ENCODE assay signal across 1 cellular context in the genomic region with DNA sequence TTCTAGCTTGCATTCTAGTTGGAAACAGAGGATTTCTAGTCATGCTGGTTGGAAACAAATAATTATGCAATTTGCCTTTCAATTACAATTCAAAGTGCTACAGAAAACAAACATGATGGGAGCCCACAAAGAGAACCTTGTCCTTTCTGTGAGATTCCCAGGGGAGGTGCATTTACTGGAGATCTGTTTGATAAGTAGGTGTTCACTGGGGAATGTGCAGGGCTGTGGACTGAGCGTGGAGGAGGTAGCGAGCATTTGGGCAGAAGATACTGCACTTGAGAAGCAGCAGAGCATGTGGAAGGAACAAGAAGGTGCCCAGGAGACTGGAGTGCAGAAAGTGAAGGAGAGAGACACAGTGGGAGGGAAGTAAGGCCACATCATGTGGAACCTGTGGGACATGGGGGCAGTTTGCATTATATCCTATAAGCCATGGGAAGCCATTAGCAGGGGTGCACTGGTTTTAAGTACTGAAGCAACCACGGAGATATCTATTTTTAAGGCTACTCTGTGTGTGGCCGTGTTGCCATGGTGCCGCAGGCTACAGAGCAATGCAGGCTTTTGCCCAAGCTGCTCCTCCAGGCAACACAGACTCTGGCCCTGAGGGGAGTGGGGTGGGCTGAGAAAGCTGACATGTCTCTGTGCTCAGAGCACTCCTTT.
TF ChIP-seq lines count a peak whose summit lies in the region.

No MANE protein-coding gene starts in this region.

TF ChIP-seq in HepG2, 621 proteins besides CTCF, POLR2A, EP300 and RAD21 (continued from another document and continues in another):
- TF ChIP-seq, protein P1, sequence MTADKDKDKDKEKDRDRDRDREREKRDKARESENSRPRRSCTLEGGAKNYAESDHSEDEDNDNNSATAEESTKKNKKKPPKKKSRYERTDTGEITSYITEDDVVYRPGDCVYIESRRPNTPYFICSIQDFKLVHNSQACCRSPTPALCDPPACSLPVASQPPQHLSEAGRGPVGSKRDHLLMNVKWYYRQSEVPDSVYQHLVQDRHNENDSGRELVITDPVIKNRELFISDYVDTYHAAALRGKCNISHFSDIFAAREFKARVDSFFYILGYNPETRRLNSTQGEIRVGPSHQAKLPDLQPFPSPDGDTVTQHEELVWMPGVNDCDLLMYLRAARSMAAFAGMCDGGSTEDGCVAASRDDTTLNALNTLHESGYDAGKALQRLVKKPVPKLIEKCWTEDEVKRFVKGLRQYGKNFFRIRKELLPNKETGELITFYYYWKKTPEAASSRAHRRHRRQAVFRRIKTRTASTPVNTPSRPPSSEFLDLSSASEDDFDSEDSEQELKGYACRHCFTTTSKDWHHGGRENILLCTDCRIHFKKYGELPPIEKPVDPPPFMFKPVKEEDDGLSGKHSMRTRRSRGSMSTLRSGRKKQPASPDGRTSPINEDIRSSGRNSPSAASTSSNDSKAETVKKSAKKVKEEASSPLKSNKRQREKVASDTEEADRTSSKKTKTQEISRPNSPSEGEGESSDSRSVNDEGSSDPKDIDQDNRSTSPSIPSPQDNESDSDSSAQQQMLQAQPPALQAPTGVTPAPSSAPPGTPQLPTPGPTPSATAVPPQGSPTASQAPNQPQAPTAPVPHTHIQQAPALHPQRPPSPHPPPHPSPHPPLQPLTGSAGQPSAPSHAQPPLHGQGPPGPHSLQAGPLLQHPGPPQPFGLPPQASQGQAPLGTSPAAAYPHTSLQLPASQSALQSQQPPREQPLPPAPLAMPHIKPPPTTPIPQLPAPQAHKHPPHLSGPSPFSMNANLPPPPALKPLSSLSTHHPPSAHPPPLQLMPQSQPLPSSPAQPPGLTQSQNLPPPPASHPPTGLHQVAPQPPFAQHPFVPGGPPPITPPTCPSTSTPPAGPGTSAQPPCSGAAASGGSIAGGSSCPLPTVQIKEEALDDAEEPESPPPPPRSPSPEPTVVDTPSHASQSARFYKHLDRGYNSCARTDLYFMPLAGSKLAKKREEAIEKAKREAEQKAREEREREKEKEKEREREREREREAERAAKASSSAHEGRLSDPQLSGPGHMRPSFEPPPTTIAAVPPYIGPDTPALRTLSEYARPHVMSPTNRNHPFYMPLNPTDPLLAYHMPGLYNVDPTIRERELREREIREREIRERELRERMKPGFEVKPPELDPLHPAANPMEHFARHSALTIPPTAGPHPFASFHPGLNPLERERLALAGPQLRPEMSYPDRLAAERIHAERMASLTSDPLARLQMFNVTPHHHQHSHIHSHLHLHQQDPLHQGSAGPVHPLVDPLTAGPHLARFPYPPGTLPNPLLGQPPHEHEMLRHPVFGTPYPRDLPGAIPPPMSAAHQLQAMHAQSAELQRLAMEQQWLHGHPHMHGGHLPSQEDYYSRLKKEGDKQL (CRISPR knock-in tag; IDR thresholded peaks at IDR 0.05; ENCODE audit: low read depth), result peak; percentile 83
- TF ChIP-seq BORCS8-MEF2B (CRISPR knock-in tag; IDR thresholded peaks at IDR 0.05), result no peak
- TF ChIP-seq ZBTB42 (CRISPR knock-in tag; IDR thresholded peaks at IDR 0.05), result no peak
- TF ChIP-seq SP5 (CRISPR knock-in tag; IDR thresholded peaks at IDR 0.05; ENCODE audit: borderline replicate concordance, low read depth), result peak; percentile 58; the same call in 1 of the 2 replicates
- TF ChIP-seq ZNF589 (CRISPR knock-in tag; conservative IDR thresholded peaks at IDR 0.05), result no peak
- TF ChIP-seq ZNF274 (CRISPR knock-in tag; IDR thresholded peaks at IDR 0.05), result 0 out of 2 replicates have a peak, but pooled peaks have one; percentile 26
- TF ChIP-seq ZNF484 (CRISPR knock-in tag; IDR thresholded peaks at IDR 0.05; ENCODE audit: borderline replicate concordance, low read depth), result no peak
- no peak for TF ChIP-seq MAFG (CRISPR knock-in tag; IDR thresholded peaks at IDR 0.05)
- no peak for TF ChIP-seq ZFY (CRISPR knock-in tag; IDR thresholded peaks at IDR 0.05)
- 0 out of 2 replicates have a peak, but pooled peaks have one; percentile 8 for TF ChIP-seq ZNF24 (IDR thresholded peaks at IDR 0.05)
- no peak for TF ChIP-seq ONECUT2 (CRISPR knock-in tag; IDR thresholded peaks at IDR 0.05)
- no peak for TF ChIP-seq NR2F1 (CRISPR knock-in tag; IDR thresholded peaks at IDR 0.05)
- no peak for TF ChIP-seq MZF1 (CRISPR knock-in tag; IDR thresholded peaks at IDR 0.05; ENCODE audit: borderline replicate concordance)
- TF ChIP-seq, protein P2, sequence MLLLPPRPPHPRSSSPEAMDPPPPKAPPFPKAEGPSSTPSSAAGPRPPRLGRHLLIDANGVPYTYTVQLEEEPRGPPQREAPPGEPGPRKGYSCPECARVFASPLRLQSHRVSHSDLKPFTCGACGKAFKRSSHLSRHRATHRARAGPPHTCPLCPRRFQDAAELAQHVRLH (CRISPR knock-in tag; IDR thresholded peaks at IDR 0.05; ENCODE audit: borderline replicate concordance, low read depth), result no peak
- TF ChIP-seq, protein P3, sequence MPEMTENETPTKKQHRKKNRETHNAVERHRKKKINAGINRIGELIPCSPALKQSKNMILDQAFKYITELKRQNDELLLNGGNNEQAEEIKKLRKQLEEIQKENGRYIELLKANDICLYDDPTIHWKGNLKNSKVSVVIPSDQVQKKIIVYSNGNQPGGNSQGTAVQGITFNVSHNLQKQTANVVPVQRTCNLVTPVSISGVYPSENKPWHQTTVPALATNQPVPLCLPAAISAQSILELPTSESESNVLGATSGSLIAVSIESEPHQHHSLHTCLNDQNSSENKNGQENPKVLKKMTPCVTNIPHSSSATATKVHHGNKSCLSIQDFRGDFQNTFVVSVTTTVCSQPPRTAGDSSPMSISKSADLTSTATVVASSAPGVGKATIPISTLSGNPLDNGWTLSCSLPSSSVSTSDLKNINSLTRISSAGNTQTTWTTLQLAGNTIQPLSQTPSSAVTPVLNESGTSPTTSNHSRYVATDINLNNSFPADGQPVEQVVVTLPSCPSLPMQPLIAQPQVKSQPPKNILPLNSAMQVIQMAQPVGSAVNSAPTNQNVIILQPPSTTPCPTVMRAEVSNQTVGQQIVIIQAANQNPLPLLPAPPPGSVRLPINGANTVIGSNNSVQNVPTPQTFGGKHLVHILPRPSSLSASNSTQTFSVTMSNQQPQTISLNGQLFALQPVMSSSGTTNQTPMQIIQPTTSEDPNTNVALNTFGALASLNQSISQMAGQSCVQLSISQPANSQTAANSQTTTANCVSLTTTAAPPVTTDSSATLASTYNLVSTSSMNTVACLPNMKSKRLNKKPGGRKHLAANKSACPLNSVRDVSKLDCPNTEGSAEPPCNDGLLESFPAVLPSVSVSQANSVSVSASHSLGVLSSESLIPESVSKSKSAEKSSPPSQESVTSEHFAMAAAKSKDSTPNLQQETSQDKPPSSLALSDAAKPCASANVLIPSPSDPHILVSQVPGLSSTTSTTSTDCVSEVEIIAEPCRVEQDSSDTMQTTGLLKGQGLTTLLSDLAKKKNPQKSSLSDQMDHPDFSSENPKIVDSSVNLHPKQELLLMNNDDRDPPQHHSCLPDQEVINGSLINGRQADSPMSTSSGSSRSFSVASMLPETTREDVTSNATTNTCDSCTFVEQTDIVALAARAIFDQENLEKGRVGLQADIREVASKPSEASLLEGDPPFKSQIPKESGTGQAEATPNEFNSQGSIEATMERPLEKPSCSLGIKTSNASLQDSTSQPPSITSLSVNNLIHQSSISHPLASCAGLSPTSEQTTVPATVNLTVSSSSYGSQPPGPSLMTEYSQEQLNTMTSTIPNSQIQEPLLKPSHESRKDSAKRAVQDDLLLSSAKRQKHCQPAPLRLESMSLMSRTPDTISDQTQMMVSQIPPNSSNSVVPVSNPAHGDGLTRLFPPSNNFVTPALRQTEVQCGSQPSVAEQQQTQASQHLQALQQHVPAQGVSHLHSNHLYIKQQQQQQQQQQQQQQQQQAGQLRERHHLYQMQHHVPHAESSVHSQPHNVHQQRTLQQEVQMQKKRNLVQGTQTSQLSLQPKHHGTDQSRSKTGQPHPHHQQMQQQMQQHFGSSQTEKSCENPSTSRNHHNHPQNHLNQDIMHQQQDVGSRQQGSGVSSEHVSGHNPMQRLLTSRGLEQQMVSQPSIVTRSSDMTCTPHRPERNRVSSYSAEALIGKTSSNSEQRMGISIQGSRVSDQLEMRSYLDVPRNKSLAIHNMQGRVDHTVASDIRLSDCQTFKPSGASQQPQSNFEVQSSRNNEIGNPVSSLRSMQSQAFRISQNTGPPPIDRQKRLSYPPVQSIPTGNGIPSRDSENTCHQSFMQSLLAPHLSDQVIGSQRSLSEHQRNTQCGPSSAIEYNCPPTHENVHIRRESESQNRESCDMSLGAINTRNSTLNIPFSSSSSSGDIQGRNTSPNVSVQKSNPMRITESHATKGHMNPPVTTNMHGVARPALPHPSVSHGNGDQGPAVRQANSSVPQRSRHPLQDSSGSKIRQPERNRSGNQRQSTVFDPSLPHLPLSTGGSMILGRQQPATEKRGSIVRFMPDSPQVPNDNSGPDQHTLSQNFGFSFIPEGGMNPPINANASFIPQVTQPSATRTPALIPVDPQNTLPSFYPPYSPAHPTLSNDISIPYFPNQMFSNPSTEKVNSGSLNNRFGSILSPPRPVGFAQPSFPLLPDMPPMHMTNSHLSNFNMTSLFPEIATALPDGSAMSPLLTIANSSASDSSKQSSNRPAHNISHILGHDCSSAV (CRISPR knock-in tag; IDR thresholded peaks at IDR 0.05; ENCODE audit: borderline replicate concordance), result no peak
- TF ChIP-seq, protein P4, sequence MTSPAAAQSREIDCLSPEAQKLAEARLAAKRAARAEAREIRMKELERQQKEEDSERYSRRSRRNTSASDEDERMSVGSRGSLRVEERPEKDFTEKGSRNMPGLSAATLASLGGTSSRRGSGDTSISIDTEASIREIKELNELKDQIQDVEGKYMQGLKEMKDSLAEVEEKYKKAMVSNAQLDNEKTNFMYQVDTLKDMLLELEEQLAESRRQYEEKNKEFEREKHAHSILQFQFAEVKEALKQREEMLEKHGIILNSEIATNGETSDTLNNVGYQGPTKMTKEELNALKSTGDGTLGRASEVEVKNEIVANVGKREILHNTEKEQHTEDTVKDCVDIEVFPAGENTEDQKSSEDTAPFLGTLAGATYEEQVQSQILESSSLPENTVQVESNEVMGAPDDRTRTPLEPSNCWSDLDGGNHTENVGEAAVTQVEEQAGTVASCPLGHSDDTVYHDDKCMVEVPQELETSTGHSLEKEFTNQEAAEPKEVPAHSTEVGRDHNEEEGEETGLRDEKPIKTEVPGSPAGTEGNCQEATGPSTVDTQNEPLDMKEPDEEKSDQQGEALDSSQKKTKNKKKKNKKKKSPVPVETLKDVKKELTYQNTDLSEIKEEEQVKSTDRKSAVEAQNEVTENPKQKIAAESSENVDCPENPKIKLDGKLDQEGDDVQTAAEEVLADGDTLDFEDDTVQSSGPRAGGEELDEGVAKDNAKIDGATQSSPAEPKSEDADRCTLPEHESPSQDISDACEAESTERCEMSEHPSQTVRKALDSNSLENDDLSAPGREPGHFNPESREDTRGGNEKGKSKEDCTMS (CRISPR knock-in tag; conservative IDR thresholded peaks at IDR 0.05), result 0 out of 2 replicates have a peak, but pooled peaks have one; percentile 12
- TF ChIP-seq GTF3A (CRISPR knock-in tag; conservative IDR thresholded peaks at IDR 0.05), result 0 out of 2 replicates have a peak, but pooled peaks have one; percentile 36
- no peak for TF ChIP-seq ZFP37 (CRISPR knock-in tag; IDR thresholded peaks at IDR 0.05; ENCODE audit: borderline replicate concordance)
- TF ChIP-seq, protein P5, sequence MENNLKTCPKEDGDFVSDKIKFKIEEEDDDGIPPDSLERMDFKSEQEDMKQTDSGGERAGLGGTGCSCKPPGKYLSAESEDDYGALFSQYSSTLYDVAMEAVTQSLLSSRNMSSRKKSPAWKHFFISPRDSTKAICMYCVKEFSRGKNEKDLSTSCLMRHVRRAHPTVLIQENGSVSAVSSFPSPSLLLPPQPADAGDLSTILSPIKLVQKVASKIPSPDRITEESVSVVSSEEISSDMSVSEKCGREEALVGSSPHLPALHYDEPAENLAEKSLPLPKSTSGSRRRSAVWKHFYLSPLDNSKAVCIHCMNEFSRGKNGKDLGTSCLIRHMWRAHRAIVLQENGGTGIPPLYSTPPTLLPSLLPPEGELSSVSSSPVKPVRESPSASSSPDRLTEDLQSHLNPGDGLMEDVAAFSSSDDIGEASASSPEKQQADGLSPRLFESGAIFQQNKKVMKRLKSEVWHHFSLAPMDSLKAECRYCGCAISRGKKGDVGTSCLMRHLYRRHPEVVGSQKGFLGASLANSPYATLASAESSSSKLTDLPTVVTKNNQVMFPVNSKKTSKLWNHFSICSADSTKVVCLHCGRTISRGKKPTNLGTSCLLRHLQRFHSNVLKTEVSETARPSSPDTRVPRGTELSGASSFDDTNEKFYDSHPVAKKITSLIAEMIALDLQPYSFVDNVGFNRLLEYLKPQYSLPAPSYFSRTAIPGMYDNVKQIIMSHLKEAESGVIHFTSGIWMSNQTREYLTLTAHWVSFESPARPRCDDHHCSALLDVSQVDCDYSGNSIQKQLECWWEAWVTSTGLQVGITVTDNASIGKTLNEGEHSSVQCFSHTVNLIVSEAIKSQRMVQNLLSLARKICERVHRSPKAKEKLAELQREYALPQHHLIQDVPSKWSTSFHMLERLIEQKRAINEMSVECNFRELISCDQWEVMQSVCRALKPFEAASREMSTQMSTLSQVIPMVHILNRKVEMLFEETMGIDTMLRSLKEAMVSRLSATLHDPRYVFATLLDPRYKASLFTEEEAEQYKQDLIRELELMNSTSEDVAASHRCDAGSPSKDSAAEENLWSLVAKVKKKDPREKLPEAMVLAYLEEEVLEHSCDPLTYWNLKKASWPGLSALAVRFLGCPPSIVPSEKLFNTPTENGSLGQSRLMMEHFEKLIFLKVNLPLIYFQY (CRISPR knock-in tag; IDR thresholded peaks at IDR 0.05; ENCODE audit: borderline replicate concordance), result peak; percentile 58; the same call in 1 of the 2 replicates
- 0 out of 2 replicates have a peak, but pooled peaks have one; percentile 54 for TF ChIP-seq MEIS1 (CRISPR knock-in tag; IDR thresholded peaks at IDR 0.05; ENCODE audit: borderline replicate concordance)
- TF ChIP-seq TBX3 (IDR thresholded peaks at IDR 0.05; ENCODE audit: borderline replicate concordance), result peak; percentile 87; the same call in 1 of the 2 replicates
- TF ChIP-seq SMC3 (IDR thresholded peaks at IDR 0.05; ENCODE audit: low read length), result peak; percentile 50
- no peak for TF ChIP-seq DNMT3B (CRISPR knock-in tag; conservative IDR thresholded peaks at IDR 0.05)
- TF ChIP-seq JUNB (CRISPR knock-in tag; IDR thresholded peaks at IDR 0.05; ENCODE audit: borderline replicate concordance), result no peak; the same call in 1 of the 2 replicates
- no peak for TF ChIP-seq ATM (IDR thresholded peaks at IDR 0.05; ENCODE audit: borderline replicate concordance)
